ENCODE assay signal across 15 cellular contexts in genomic region chr9:19490269-19490668, GRCh38.
"Had no signal": no experiment of that assay in that cellular context is flagged by ENCODE, and none has a peak within 500 bp of the region (broad histone marks: within the 10 kb centered on the region; RNA-seq: fewer than 3 reads in every experiment).

No MANE protein-coding gene starts in this region.

- H3K9me2 ChIP-seq: SK-N-SH had no signal

- H3K27ac ChIP-seq: RWPE1 had no signal

- H3K4me2 ChIP-seq: SK-N-SH had no signal

- DNase-seq: KBM-7, MV-4-11, NCI-H1092, NCI-H1436, NCI-H187, NCI-H2029, NCI-H2081 treated with DMSO at 0.1 percent for 48 hours, NCI-H2171 treated with DMSO at 0.1 percent for 48 hours, NCI-H524, NCI-H526 treated with DMSO at 0.1 percent for 48 hours, NCI-H748 treated with DMSO at 0.1 percent for 48 hours, SHP77, SK-N-SH, SW 1271 had no signal
